Comparison of ENCODE assay signal across 12 cellular contexts in the genomic region with DNA sequence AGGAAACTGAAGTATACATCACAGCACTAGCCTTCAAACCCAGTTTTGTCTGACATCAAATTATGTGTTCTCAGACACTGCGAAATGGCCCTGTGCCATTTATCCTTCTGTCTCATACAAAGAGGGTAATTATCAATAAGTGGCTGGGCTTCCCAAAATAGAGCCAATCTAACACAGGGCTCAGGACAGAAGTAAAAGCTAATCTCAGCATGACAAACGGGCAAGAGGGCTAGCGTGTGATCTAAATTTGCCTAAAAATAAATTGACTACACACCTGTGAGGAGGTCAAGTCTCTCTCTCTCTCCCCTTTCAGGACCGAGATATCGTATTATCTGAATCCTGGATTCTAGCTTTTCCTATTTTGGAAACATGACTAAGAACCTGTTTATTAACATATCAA.
A peak's percentile ranks its signal among the peaks of the same experiment; 100 is the strongest.
DNase-seq lines count a peak whose midpoint lies in the region; ATAC-seq and TF ChIP-seq lines count a peak whose summit lies in the region.
"Had no signal": no experiment of that assay in that cellular context is flagged by ENCODE, and none has a peak within 500 bp of the region (broad histone marks: within the 10 kb centered on the region; RNA-seq: fewer than 3 reads in every experiment).

No MANE protein-coding gene starts in this region.

- H3K9me3 Mint-ChIP-seq in chondrocyte (ENCODE audit: low read depth), result peaks cover 4% of the 10 kb centered on the region
- H3K9me3 Mint-ChIP-seq: activated CD4-positive, alpha-beta memory T cell treated with anti-CD3 and anti-CD28 coated beads, Interleukin-2, amount 10 ng/mL, durations not matched to agents 7 days and 5 days had no signal

- H3K27ac ChIP-seq in A673 (ENCODE audit: low read depth, low read length, poor library complexity, severe bottlenecking), result no peak overlapping the region

- H3K36me3 Mint-ChIP-seq in chondrocyte (ENCODE audit: low read depth), result peaks cover 2% of the 10 kb centered on the region

- DNase-seq in A673 (ENCODE audit: low spot score), result peak; percentile 55
- peak; percentile 94 for DNase-seq in NCI-H1105 (lab: John Stamatoyannopoulos, UW)
- peak; percentile 89 for DNase-seq in NCI-H345 treated with DMSO at 0.1 percent for 48 hours (lab: John Stamatoyannopoulos, UW; ENCODE audit: unreplicated experiment)
- no peak for DNase-seq in chondrocyte (ENCODE audit: low spot score)
- no peak for DNase-seq in GOT3 (lab: John Stamatoyannopoulos, UW)
- no peak for DNase-seq in HuH-7.5 (ENCODE audit: low spot score)
- DNase-seq in foreskin melanocyte, result no peak
- DNase-seq: activated CD4-positive, alpha-beta memory T cell treated with anti-CD3 and anti-CD28 coated beads, Interleukin-2, amount 10 ng/mL, durations not matched to agents 7 days and 5 days; NCI-H1048; stimulated activated CD4-positive, alpha-beta T cell treated with anti-CD3 and anti-CD28 coated beads, Interleukin-15, amount 100 ng/mL, for 24 hours had no signal

- no peak for ATAC-seq in HG03135 (IDR thresholded peaks at IDR 0.05; ENCODE audit: unreplicated experiment)
- ATAC-seq: A549 had no signal

- H3K4me3 Mint-ChIP-seq in chondrocyte (ENCODE audit: unreplicated experiment), result no peak overlapping the region
- H3K4me3 Mint-ChIP-seq: activated CD4-positive, alpha-beta memory T cell treated with anti-CD3 and anti-CD28 coated beads, Interleukin-2, amount 10 ng/mL, durations not matched to agents 7 days and 5 days had no signal

- peaks cover 39% of the 10 kb centered on the region for H3K4me1 ChIP-seq in A673 (ENCODE audit: insufficient read depth, low read length, poor library complexity, severe bottlenecking)
- H3K4me1 ChIP-seq: A549 had no signal

- H3K27ac Mint-ChIP-seq in chondrocyte (ENCODE audit: unreplicated experiment), result peak overlapping the region; percentile 89
- H3K27ac Mint-ChIP-seq: activated CD4-positive, alpha-beta memory T cell treated with anti-CD3 and anti-CD28 coated beads, Interleukin-2, amount 10 ng/mL, durations not matched to agents 7 days and 5 days had no signal

- intact Hi-C loops in A673 (cut with micrococcal nuclease; ENCODE audit: unreplicated experiment), result no loop called here

- CTCF ChIA-PET in A673 (lab: Charles Lee), result no interaction called here

- TF ChIP-seq CTCF in A673 (conservative IDR thresholded peaks at IDR 0.05; ENCODE audit: low read depth, low read length) (no peak), chondrocyte (IDR thresholded peaks at IDR 0.05) (no peak)

- no peaks in the 10 kb centered on the region for H3K27me3 Mint-ChIP-seq in chondrocyte (ENCODE audit: low read depth)
- H3K27me3 Mint-ChIP-seq: activated CD4-positive, alpha-beta memory T cell treated with anti-CD3 and anti-CD28 coated beads, Interleukin-2, amount 10 ng/mL, durations not matched to agents 7 days and 5 days had no signal

- no TSS peak for BruUV-seq in A673 (replicated peaks; lab: Mats Ljungman, UMichigan)

- H3K9me3 ChIP-seq in A673 (ENCODE audit: low read depth, low read length, poor library complexity, severe bottlenecking), result no peaks in the 10 kb centered on the region
- H3K9me3 ChIP-seq: A549 had no signal

- H3K27me3 ChIP-seq in A673 (replicated peaks; ENCODE audit: insufficient read depth, low read depth, low read length, poor library complexity), result no peaks in the 10 kb centered on the region

- H3K36me3 ChIP-seq in A673 (ENCODE audit: insufficient read depth, low read length, poor library complexity, severe bottlenecking), result no peaks in the 10 kb centered on the region

- peaks cover 50% of the 10 kb centered on the region for H3K4me1 Mint-ChIP-seq in chondrocyte (ENCODE audit: low read depth)
- H3K4me1 Mint-ChIP-seq: activated CD4-positive, alpha-beta memory T cell treated with anti-CD3 and anti-CD28 coated beads, Interleukin-2, amount 10 ng/mL, durations not matched to agents 7 days and 5 days had no signal

- H3K4me3 ChIP-seq in A673 (ENCODE audit: low read depth, low read length, poor library complexity, severe bottlenecking), result no peak overlapping the region
- H3K4me3 ChIP-seq: A549 had no signal

- POLR2A ChIA-PET in A673 (lab: Charles Lee; ENCODE audit: low non-redundant PET), result no interaction called here

Comparison
In these comparisons a context has a peak if more than half of its experiments do, and no peak if none do; other contexts are left out.
1. DNase-seq: peak in A673 (single experiment), NCI-H1105 (single experiment) and NCI-H345 treated with DMSO at 0.1 percent for 48 hours (single experiment); none in chondrocyte (single experiment), GOT3 (single experiment), HuH-7.5 (single experiment) and foreskin melanocyte (single experiment).